23 cellular contexts compared by ENCODE assay signal in the genomic region with DNA sequence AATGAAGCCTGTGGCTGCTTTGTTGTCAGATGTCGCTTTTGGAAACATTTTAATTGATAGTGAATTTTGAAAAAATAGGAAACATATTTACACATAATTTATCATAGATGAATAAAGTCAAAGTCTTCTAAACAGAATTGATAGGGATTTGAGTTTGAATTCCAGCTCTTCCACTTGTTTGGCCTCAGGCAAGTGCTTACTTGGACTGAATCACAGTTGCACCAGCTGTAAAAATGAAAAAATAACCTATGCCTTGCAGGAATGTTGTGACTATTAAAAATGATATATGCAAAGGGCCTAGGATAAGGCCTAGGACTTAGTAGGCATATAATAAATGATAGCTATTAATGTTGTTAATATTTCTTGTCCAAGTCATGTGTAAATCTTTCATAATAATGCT.
DNase-seq lines count a peak whose midpoint lies in the region; ATAC-seq, FAIRE-seq and TF ChIP-seq lines count a peak whose summit lies in the region.
"Had no signal": no experiment of that assay in that cellular context is flagged by ENCODE, and none has a peak within 500 bp of the region (broad histone marks: within the 10 kb centered on the region; RNA-seq: fewer than 3 reads in every experiment).

No MANE protein-coding gene starts in this region.

- H3K4me3 ChIP-seq in bronchial epithelial cell (ENCODE audit: low read depth, low read length), result no peak overlapping the region
- H3K4me3 ChIP-seq: A549; BLaER1 treated with 17β-estradiol and CSF1 and Interleukin-3, amounts not matched to agents 10 nM and 100 nM; GM12878 had no signal

- DNase-seq in NCI-H226, result peak; percentile 11
- peak; percentile 40 for DNase-seq in bronchial epithelial cell (ENCODE audit: low read depth)
- DNase-seq in foreskin keratinocyte, result peak in 1 of 2 donors; percentile 52
- DNase-seq in head of caudate nucleus, result no peak
- DNase-seq: AML-193; CD4-positive, alpha-beta T cell; CD8-positive, alpha-beta memory T cell; COR-L47; DMS 273 treated with DMSO at 0.1 percent for 48 hours; DMS153; DMS53; DMS79; DND-41; EL; GDM1 had no signal

- no peaks in the 10 kb centered on the region for H3K27me3 ChIP-seq in bronchial epithelial cell (ENCODE audit: control insufficient read depth, insufficient read depth, low read length)
- no peaks in the 10 kb centered on the region for H3K27me3 ChIP-seq in foreskin keratinocyte
- H3K27me3 ChIP-seq: BLaER1 treated with 17β-estradiol and CSF1 and Interleukin-3, amounts not matched to agents 10 nM and 100 nM had no signal

- no peak for TF ChIP-seq CTCF in bronchial epithelial cell (IDR thresholded peaks at IDR 0.05; ENCODE audit: insufficient read depth, low read length, severe bottlenecking)
- no peak for TF ChIP-seq CTCF in foreskin keratinocyte (conservative IDR thresholded peaks at IDR 0.05)

- H3K27ac ChIP-seq in foreskin keratinocyte, result no peak overlapping the region
- H3K27ac ChIP-seq: 22Rv1; A549; BLaER1 treated with 17β-estradiol and CSF1 and Interleukin-3, amounts not matched to agents 10 nM and 100 nM; C4-2B had no signal

- FAIRE-seq in bronchial epithelial cell (lab: Jason Lieb, UNC), result no peak
- FAIRE-seq: A549, GM12878, GM12892, GM18507 had no signal

- intact Hi-C loops in head of caudate nucleus (cut with DNase I), result no loop called here

- H3K4me1 ChIP-seq in foreskin keratinocyte, result no peaks in the 10 kb centered on the region
- H3K4me1 ChIP-seq: A549 had no signal

- no peaks in the 10 kb centered on the region for H3K36me3 ChIP-seq in bronchial epithelial cell (ENCODE audit: control insufficient read depth, insufficient read depth, low read length)
- H3K36me3 ChIP-seq: BLaER1 treated with 17β-estradiol and CSF1 and Interleukin-3, amounts not matched to agents 10 nM and 100 nM had no signal

- ATAC-seq in foreskin keratinocyte (peak; percentile 50), GM19455 (IDR thresholded peaks at IDR 0.05; ENCODE audit: unreplicated experiment) (no peak)
- ATAC-seq: A549, GM12878 had no signal

Comparison
In these comparisons a context has a peak if more than half of its experiments do, and no peak if none do; other contexts are left out.
1. DNase-seq: peak in NCI-H226 (single experiment) and bronchial epithelial cell (single experiment); none in head of caudate nucleus (0 of 42).